In genomic region chr1:109133815-109134214, GRCh38 we compare ENCODE assay signal across 9 cellular contexts. TPM values are rescaled to one million over a fixed set of nuclear protein-coding genes. Genes with fewer than 3 reads are reported as not detected.
A peak's percentile ranks its signal among the peaks of the same experiment; 100 is the strongest.
DNase-seq lines count a peak whose midpoint lies in the region; ATAC-seq, FAIRE-seq and TF ChIP-seq lines count a peak whose summit lies in the region.
"Had no signal": no experiment of that assay in that cellular context is flagged by ENCODE, and none has a peak within 500 bp of the region (broad histone marks: within the 10 kb centered on the region; RNA-seq: fewer than 3 reads in every experiment).

No MANE protein-coding gene starts in this region.

- H3K4me1 Mint-ChIP-seq in activated B cell treated with CpG ODN at 0.5 μM for 24 hours, result peaks cover 15% of the 10 kb centered on the region

- H3K4me3 ChIP-seq in mucosa of stomach (ENCODE audit: low read length), result no peak overlapping the region

- no peaks in the 10 kb centered on the region for H3K9me3 Mint-ChIP-seq in activated B cell treated with CpG ODN at 0.5 μM for 24 hours

- no peaks in the 10 kb centered on the region for H3K36me3 Mint-ChIP-seq in activated B cell treated with CpG ODN at 0.5 μM for 24 hours (ENCODE audit: low read depth)

- FAIRE-seq in GM12891 (lab: Jason Lieb, UNC) (peak; percentile 71), urothelium cell line (lab: Jason Lieb, UNC) (no peak)

- no peak for TF ChIP-seq CTCF in activated B cell treated with CpG ODN at 0.5 μM for 24 hours (IDR thresholded peaks at IDR 0.05)

- no peak overlapping the region for H3K4me3 Mint-ChIP-seq in activated B cell treated with CpG ODN at 0.5 μM for 24 hours

- H3K27me3 ChIP-seq in mucosa of stomach (ENCODE audit: control insufficient read depth, insufficient read depth, low read length), result no peaks in the 10 kb centered on the region

- ATAC-seq in HG02981 (IDR thresholded peaks at IDR 0.05; ENCODE audit: unreplicated experiment), result peak; percentile 63
- ATAC-seq in activated B cell treated with CpG ODN at 0.5 μM for 24 hours (ENCODE audit: low read depth), result peak; percentile 74
- ATAC-seq in HG03196 (IDR thresholded peaks at IDR 0.05; ENCODE audit: unreplicated experiment), result no peak
- no peak for ATAC-seq in HG03159 (IDR thresholded peaks at IDR 0.05; ENCODE audit: unreplicated experiment)

- no peaks in the 10 kb centered on the region for H3K36me3 ChIP-seq in mucosa of stomach (ENCODE audit: control insufficient read depth, insufficient read depth, low read length)

- H3K27ac Mint-ChIP-seq in activated B cell treated with CpG ODN at 0.5 μM for 24 hours, result no peak overlapping the region

- intact Hi-C loops in activated B cell treated with CpG ODN at 0.5 μM for 24 hours (cut with micrococcal nuclease), result no loop called here

- H3K9ac ChIP-seq in mucosa of stomach (ENCODE audit: low read length), result peak overlapping the region; percentile 86

- H3K4me1 ChIP-seq in mucosa of stomach (ENCODE audit: control insufficient read depth, insufficient read depth, low read length), result peaks cover 57% of the 10 kb centered on the region

- H3K9me3 ChIP-seq in mucosa of stomach (ENCODE audit: control insufficient read depth, low read length), result no peaks in the 10 kb centered on the region

- CTCF ChIA-PET in activated B cell treated with CpG ODN at 0.5 μM for 24 hours (lab: Charles Lee), result no interaction called here

- no peaks in the 10 kb centered on the region for H3K27me3 Mint-ChIP-seq in activated B cell treated with CpG ODN at 0.5 μM for 24 hours

- POLR2A ChIA-PET in activated B cell treated with CpG ODN at 0.5 μM for 24 hours (lab: Charles Lee), result interaction anchor here (1.8 kb wide), 1 partner anchor 34 kb away, joined by 6 read pairs; no protein-coding TSS in a partner anchor

- TF ChIP-seq POLR2A in GM12891 (IDR thresholded peaks at IDR 0.05; ENCODE audit: low read depth, low read length), result no peak

- no peak for DNase-seq in GM12891 (ENCODE audit: insufficient read length, low spot score)
- DNase-seq in activated B cell treated with CpG ODN at 0.5 μM for 24 hours, result no peak
- DNase-seq in urothelium cell line (ENCODE audit: low spot score), result no peak
- no peak for DNase-seq in Kasumi-1 (lab: John Stamatoyannopoulos, UW)
- DNase-seq: activated CD4-positive, alpha-beta T cell treated with anti-CD3 and anti-CD28 coated beads, Interleukin-2, amount 50 U/mL, for 1 hour had no signal

TF ChIP-seq in GM12891, 5 proteins besides CTCF, POLR2A, EP300 and RAD21:
- TF ChIP-seq POLR2AphosphoS5 (IDR thresholded peaks at IDR 0.05; ENCODE audit: low read depth, low read length), result no peak
- peak; percentile 92 for TF ChIP-seq SPI1 (IDR thresholded peaks at IDR 0.05; ENCODE audit: low read depth, low read length)

RNA-seq across cellular contexts. Expression of gene ELAPOR1, which starts 19.9 kb away (rescaled TPM):
- 0.04 TPM for polyA plus RNA-seq in GM12891 (2012; ENCODE audit: low read depth, missing spikeins)
- 0.27 and 0.38 TPM in 2 replicates for total RNA-seq in activated B cell treated with CpG ODN at 0.5 μM for 24 hours

RNA-seq across cellular contexts. Expression of gene TMEM167B, which starts 43.3 kb away (rescaled TPM):
- polyA plus RNA-seq in GM12891 (2012; ENCODE audit: low read depth, missing spikeins), result 19.4 TPM
- total RNA-seq in activated B cell treated with CpG ODN at 0.5 μM for 24 hours, result 45.0 and 48.2 TPM in 2 replicates

RNA-seq across cellular contexts. Expression of gene TAF13, which starts 58.0 kb away (rescaled TPM):
- polyA plus RNA-seq in GM12891 (2012; ENCODE audit: low read depth, missing spikeins), result 23.0 TPM
- 18.5 and 21.2 TPM in 2 replicates for total RNA-seq in activated B cell treated with CpG ODN at 0.5 μM for 24 hours

Comparison
In these comparisons a context has a peak if more than half of its experiments do, and no peak if none do; other contexts are left out.
1. ATAC-seq: peak in HG02981 (single experiment) and activated B cell treated with CpG ODN at 0.5 μM for 24 hours (single experiment); none in HG03196 (single experiment) and HG03159 (single experiment).